ENCODE assay signal across 2 cellular contexts in the genomic region with DNA sequence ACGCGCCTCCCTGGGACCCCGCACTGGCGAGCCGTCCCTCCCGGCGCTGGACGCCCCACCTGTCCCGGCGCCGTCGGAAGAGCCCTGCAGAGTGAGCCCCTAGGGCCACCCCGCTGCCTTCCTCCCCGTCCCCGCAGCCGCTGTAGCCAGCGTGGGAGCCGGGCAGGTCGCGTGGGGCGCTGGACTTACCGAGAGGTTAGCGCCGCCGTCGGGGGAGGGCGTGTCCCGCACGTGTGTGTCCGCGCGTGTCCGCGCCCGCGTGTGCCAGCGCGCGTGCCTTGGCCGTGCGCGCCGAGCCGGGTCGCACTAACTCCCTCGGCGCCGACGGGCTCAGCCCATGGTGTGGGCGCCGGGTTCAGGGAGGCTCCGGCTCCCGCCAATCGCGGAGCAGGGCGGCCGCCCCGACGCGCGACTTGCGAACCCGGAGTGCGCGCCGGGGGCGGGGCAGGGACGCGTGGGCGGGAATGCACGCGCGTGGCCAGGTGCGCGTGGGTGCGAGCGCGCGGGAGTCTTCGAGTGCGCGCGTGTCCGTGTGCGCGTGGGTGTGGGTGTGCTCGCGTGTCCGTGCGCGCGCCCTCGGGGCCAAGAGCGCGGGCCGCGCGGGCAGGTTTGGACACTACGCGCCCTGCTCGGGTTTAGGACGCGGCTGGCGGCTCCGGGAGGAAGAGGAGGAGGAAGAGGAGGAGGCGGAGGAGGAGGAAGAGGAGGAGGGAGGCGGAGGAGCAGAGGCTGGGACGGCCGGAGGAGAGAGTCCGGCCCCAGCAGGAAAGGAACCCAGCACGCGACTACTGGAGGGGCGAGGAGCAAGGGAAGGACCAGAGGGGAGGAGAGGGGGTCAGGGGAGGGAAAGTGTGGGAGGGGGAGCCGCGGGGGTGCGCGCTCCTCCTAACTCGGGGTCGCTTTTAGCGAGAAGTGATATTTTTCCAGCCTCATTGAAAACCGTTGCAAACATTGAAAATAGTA.
TF ChIP-seq lines count a peak whose summit lies in the region.

No MANE protein-coding gene starts in this region.

TF ChIP-seq in A549, 52 proteins besides CTCF, POLR2A, EP300 and RAD21 (continued from another document):
- TF ChIP-seq, protein P1, sequence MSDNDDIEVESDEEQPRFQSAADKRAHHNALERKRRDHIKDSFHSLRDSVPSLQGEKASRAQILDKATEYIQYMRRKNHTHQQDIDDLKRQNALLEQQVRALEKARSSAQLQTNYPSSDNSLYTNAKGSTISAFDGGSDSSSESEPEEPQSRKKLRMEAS (IDR thresholded peaks at IDR 0.05) = no peak
- no peak for TF ChIP-seq RARB (CRISPR knock-in tag; IDR thresholded peaks at IDR 0.05)
- no peak for TF ChIP-seq CEBPB (IDR thresholded peaks at IDR 0.05)
- no peak for TF ChIP-seq CHD2 (IDR thresholded peaks at IDR 0.05; ENCODE audit: low read length, partially characterized antibody)
- no peak for TF ChIP-seq CBX2 (IDR thresholded peaks at IDR 0.05; ENCODE audit: borderline replicate concordance, low read depth)
- TF ChIP-seq NPAS2 (CRISPR knock-in tag; IDR thresholded peaks at IDR 0.05; ENCODE audit: borderline replicate concordance) = no peak
- TF ChIP-seq, protein P2, sequence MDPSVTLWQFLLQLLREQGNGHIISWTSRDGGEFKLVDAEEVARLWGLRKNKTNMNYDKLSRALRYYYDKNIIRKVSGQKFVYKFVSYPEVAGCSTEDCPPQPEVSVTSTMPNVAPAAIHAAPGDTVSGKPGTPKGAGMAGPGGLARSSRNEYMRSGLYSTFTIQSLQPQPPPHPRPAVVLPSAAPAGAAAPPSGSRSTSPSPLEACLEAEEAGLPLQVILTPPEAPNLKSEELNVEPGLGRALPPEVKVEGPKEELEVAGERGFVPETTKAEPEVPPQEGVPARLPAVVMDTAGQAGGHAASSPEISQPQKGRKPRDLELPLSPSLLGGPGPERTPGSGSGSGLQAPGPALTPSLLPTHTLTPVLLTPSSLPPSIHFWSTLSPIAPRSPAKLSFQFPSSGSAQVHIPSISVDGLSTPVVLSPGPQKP (IDR thresholded peaks at IDR 0.05; ENCODE audit: low read depth, low read length) = no peak
- TF ChIP-seq MAFK (IDR thresholded peaks at IDR 0.05; ENCODE audit: partially characterized antibody) = no peak
- TF ChIP-seq, protein P3, sequence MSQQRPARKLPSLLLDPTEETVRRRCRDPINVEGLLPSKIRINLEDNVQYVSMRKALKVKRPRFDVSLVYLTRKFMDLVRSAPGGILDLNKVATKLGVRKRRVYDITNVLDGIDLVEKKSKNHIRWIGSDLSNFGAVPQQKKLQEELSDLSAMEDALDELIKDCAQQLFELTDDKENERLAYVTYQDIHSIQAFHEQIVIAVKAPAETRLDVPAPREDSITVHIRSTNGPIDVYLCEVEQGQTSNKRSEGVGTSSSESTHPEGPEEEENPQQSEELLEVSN (IDR thresholded peaks at IDR 0.05; ENCODE audit: borderline replicate concordance, low read depth) = no peak
- no peak for TF ChIP-seq RNF2 (IDR thresholded peaks at IDR 0.05; ENCODE audit: borderline replicate concordance, low read depth)
- TF ChIP-seq ZNF302 (CRISPR knock-in tag; IDR thresholded peaks at IDR 0.05) = no peak
- TF ChIP-seq, protein P4, sequence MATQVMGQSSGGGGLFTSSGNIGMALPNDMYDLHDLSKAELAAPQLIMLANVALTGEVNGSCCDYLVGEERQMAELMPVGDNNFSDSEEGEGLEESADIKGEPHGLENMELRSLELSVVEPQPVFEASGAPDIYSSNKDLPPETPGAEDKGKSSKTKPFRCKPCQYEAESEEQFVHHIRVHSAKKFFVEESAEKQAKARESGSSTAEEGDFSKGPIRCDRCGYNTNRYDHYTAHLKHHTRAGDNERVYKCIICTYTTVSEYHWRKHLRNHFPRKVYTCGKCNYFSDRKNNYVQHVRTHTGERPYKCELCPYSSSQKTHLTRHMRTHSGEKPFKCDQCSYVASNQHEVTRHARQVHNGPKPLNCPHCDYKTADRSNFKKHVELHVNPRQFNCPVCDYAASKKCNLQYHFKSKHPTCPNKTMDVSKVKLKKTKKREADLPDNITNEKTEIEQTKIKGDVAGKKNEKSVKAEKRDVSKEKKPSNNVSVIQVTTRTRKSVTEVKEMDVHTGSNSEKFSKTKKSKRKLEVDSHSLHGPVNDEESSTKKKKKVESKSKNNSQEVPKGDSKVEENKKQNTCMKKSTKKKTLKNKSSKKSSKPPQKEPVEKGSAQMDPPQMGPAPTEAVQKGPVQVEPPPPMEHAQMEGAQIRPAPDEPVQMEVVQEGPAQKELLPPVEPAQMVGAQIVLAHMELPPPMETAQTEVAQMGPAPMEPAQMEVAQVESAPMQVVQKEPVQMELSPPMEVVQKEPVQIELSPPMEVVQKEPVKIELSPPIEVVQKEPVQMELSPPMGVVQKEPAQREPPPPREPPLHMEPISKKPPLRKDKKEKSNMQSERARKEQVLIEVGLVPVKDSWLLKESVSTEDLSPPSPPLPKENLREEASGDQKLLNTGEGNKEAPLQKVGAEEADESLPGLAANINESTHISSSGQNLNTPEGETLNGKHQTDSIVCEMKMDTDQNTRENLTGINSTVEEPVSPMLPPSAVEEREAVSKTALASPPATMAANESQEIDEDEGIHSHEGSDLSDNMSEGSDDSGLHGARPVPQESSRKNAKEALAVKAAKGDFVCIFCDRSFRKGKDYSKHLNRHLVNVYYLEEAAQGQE (IDR thresholded peaks at IDR 0.05) = no peak

TF ChIP-seq in IMR-90, 13 proteins besides CTCF, POLR2A, EP300 and RAD21 (continued from another document):
- TF ChIP-seq MAZ (IDR thresholded peaks at IDR 0.05; ENCODE audit: borderline replicate concordance, low read depth, low read length) (no peak), SMC3 (IDR thresholded peaks at IDR 0.05; ENCODE audit: low read depth, low read length) (no peak), MXI1 (IDR thresholded peaks at IDR 0.05; ENCODE audit: borderline replicate concordance, low read depth, low read length) (no peak), CEBPB (IDR thresholded peaks at IDR 0.05; ENCODE audit: low read depth, low read length) (no peak), FOS (IDR thresholded peaks at IDR 0.05; ENCODE audit: low read depth, low read length) (no peak), NFE2L2 (IDR thresholded peaks at IDR 0.05; ENCODE audit: low read depth, low read length) (no peak), MAFK (IDR thresholded peaks at IDR 0.05; ENCODE audit: low read depth, low read length) (no peak)
- TF ChIP-seq, protein P5, sequence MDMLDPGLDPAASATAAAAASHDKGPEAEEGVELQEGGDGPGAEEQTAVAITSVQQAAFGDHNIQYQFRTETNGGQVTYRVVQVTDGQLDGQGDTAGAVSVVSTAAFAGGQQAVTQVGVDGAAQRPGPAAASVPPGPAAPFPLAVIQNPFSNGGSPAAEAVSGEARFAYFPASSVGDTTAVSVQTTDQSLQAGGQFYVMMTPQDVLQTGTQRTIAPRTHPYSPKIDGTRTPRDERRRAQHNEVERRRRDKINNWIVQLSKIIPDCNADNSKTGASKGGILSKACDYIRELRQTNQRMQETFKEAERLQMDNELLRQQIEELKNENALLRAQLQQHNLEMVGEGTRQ (IDR thresholded peaks at IDR 0.05; ENCODE audit: low read depth, low read length) = no peak
